ENCODE assay signal across 20 cellular contexts in the genomic region with DNA sequence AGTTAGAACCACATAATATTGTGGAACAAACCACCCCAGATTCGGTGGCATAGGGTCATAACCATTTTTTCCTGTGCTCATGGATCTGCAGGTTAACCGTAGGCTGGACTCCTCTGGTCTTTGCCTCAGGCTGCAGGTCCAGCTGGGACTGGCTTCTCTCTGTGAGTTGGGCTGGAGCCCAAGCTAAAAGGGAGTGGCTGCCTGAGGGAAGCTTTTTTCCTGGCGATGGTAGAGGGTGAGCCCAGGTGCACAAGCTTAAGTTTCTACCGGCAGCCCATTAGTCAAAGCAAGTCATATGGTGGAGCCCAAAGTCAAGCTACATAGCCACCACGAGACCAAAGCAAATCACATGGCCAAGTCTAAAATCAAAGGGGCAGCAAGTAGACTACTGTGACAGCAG. TPM values are rescaled to one million over a fixed set of nuclear protein-coding genes. Genes with fewer than 3 reads are reported as not detected.
"Had no signal": no experiment of that assay in that cellular context is flagged by ENCODE, and none has a peak within 500 bp of the region (broad histone marks: within the 10 kb centered on the region; RNA-seq: fewer than 3 reads in every experiment).

No MANE protein-coding gene starts in this region.

- DNase-seq: activated CD4-positive, alpha-beta memory T cell treated with anti-CD3 and anti-CD28 coated beads, Interleukin-2, amount 10 ng/mL, durations not matched to agents 7 days and 5 days; activated CD4-positive, alpha-beta T cell treated with anti-CD3 and anti-CD28 coated beads for 36 hours; activated gamma-delta T cell; activated T-cell treated with anti-CD3 and anti-CD28 coated beads, Interleukin-2, amount 50 U/mL, for 48 hours; amygdala; brain microvascular endothelial cell; foreskin melanocyte; head of caudate nucleus; kidney; ovary; retina; stimulated activated CD4-positive, alpha-beta T cell treated with anti-CD3 and anti-CD28 coated beads, Interleukin-15, amount 100 ng/mL, for 24 hours; stimulated activated CD4-positive, alpha-beta T cell treated with anti-CD3 and anti-CD28 coated beads, Interleukin-4, amount 100 ng/mL, for 4 hours; stimulated activated naive CD8-positive, alpha-beta T cell treated with anti-CD3 and anti-CD28 coated beads, Interleukin-15, amount 100 ng/mL, for 72 hours; T1000; testis had no signal

- H3K27ac ChIP-seq: brain microvascular endothelial cell, ovary, testis had no signal

- H3K36me3 ChIP-seq: brain microvascular endothelial cell, ovary had no signal

- H3K4me1 ChIP-seq: testis had no signal

- ATAC-seq: activated CD4-positive, alpha-beta T cell treated with anti-CD3 and anti-CD28 coated beads for 36 hours; stimulated activated naive CD8-positive, alpha-beta T cell treated with anti-CD3 and anti-CD28 coated beads, Interleukin-15, amount 100 ng/mL, for 72 hours had no signal

- H3K9me3 ChIP-seq: ovary, testis had no signal

- H3K27me3 ChIP-seq: brain microvascular endothelial cell, ovary, testis had no signal

- H3K4me3 ChIP-seq: ovary, testis had no signal

RNA-seq across cellular contexts. Expression of gene SETSIP, which starts 31.6 kb away (rescaled TPM):
- total RNA-seq: activated CD4-positive, alpha-beta memory T cell treated with anti-CD3 and anti-CD28 coated beads, Interleukin-2, amount 10 ng/mL, durations not matched to agents 7 days and 5 days; activated CD4-positive, alpha-beta T cell treated with anti-CD3 and anti-CD28 coated beads for 36 hours; kidney; neural crest cell; ovary; skeletal muscle tissue; testis; urinary bladder had no signal
- polyA plus RNA-seq: liver, ovary, urinary bladder had no signal
